ENCODE assay signal across 1 cellular context in the genomic region with DNA sequence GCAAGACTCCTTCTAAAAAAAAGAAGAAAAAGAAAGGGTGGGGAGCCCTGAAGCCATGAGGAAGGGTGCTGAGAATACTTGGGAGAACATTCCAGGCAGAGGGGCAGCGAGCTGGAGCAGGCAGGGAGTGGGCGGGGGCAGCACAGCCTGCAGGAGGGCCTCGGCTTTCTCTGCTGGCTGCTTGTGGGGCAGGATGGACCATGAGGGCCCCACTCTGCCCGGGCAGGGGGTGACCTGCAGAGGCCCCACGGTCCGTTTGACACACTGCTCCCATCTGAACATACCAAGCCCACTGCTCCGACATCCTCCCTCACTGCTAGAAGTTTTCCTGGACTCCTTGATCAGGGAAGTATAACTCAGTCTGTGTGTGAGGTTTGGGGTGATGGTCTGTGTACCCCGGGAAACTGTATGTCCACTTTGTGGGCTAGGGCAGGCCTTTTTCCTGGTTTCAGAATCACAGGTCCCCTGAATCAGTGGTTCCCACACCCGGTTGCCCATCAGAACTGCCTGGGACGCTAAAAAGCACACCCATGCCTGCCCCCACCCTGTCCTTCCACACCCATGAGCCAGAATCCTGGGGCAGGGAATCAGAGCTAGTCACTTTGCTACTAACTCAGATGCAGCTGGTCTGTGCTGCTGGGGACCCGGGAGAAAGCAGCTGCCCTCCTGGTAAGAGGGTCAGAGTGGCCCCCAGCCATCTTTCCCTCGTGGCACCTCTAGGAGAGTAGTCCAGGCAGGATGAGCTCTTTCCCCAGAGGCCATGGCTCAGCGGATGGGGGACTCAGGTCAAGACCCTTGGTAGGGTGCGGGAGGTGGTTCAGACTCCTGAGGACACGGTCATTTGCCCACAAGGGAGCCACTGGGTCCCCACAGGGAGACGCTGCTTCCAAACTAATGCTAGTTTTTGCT.
TF ChIP-seq lines count a peak whose summit lies in the region.

No MANE protein-coding gene starts in this region.

TF ChIP-seq in GM23338, 12 proteins besides CTCF, POLR2A, EP300 and RAD21 (continued from another document):
- TF ChIP-seq, protein P1, sequence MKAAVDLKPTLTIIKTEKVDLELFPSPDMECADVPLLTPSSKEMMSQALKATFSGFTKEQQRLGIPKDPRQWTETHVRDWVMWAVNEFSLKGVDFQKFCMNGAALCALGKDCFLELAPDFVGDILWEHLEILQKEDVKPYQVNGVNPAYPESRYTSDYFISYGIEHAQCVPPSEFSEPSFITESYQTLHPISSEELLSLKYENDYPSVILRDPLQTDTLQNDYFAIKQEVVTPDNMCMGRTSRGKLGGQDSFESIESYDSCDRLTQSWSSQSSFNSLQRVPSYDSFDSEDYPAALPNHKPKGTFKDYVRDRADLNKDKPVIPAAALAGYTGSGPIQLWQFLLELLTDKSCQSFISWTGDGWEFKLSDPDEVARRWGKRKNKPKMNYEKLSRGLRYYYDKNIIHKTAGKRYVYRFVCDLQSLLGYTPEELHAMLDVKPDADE (IDR thresholded peaks at IDR 0.05) = no peak
- TF ChIP-seq, protein P2, sequence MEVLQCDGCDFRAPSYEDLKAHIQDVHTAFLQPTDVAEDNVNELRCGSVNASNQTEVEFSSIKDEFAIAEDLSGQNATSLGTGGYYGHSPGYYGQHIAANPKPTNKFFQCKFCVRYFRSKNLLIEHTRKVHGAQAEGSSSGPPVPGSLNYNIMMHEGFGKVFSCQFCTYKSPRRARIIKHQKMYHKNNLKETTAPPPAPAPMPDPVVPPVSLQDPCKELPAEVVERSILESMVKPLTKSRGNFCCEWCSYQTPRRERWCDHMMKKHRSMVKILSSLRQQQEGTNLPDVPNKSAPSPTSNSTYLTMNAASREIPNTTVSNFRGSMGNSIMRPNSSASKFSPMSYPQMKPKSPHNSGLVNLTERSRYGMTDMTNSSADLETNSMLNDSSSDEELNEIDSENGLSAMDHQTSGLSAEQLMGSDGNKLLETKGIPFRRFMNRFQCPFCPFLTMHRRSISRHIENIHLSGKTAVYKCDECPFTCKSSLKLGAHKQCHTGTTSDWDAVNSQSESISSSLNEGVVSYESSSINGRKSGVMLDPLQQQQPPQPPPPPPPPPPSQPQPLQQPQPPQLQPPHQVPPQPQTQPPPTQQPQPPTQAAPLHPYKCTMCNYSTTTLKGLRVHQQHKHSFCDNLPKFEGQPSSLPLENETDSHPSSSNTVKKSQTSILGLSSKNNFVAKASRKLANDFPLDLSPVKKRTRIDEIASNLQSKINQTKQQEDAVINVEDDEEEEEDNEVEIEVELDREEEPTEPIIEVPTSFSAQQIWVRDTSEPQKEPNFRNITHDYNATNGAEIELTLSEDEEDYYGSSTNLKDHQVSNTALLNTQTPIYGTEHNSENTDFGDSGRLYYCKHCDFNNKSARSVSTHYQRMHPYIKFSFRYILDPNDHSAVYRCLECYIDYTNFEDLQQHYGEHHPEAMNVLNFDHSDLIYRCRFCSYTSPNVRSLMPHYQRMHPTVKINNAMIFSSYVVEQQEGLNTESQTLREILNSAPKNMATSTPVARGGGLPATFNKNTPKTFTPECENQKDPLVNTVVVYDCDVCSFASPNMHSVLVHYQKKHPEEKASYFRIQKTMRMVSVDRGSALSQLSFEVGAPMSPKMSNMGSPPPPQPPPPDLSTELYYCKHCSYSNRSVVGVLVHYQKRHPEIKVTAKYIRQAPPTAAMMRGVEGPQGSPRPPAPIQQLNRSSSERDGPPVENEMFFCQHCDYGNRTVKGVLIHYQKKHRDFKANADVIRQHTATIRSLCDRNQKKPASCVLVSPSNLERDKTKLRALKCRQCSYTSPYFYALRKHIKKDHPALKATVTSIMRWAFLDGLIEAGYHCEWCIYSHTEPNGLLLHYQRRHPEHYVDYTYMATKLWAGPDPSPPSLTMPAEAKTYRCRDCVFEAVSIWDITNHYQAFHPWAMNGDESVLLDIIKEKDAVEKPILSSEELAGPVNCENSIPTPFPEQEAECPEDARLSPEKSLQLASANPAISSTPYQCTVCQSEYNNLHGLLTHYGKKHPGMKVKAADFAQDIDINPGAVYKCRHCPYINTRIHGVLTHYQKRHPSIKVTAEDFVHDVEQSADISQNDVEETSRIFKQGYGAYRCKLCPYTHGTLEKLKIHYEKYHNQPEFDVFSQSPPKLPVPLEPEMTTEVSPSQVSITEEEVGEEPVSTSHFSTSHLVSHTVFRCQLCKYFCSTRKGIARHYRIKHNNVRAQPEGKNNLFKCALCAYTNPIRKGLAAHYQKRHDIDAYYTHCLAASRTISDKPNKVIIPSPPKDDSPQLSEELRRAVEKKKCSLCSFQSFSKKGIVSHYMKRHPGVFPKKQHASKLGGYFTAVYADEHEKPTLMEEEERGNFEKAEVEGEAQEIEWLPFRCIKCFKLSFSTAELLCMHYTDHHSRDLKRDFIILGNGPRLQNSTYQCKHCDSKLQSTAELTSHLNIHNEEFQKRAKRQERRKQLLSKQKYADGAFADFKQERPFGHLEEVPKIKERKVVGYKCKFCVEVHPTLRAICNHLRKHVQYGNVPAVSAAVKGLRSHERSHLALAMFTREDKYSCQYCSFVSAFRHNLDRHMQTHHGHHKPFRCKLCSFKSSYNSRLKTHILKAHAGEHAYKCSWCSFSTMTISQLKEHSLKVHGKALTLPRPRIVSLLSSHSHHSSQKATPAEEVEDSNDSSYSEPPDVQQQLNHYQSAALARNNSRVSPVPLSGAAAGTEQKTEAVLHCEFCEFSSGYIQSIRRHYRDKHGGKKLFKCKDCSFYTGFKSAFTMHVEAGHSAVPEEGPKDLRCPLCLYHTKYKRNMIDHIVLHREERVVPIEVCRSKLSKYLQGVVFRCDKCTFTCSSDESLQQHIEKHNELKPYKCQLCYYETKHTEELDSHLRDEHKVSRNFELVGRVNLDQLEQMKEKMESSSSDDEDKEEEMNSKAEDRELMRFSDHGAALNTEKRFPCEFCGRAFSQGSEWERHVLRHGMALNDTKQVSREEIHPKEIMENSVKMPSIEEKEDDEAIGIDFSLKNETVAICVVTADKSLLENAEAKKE (CRISPR knock-in tag; IDR thresholded peaks at IDR 0.05) = no peak
- TF ChIP-seq POLR2AphosphoS5 (IDR thresholded peaks at IDR 0.05; ENCODE audit: low read depth) (no peak), ZNF114 (CRISPR knock-in tag; IDR thresholded peaks at IDR 0.05) (no peak), NANOG (IDR thresholded peaks at IDR 0.05; ENCODE audit: borderline replicate concordance) (no peak), EZH2phosphoT487 (IDR thresholded peaks at IDR 0.05; ENCODE audit: unreplicated experiment) (no peak)
- TF ChIP-seq, protein P3, sequence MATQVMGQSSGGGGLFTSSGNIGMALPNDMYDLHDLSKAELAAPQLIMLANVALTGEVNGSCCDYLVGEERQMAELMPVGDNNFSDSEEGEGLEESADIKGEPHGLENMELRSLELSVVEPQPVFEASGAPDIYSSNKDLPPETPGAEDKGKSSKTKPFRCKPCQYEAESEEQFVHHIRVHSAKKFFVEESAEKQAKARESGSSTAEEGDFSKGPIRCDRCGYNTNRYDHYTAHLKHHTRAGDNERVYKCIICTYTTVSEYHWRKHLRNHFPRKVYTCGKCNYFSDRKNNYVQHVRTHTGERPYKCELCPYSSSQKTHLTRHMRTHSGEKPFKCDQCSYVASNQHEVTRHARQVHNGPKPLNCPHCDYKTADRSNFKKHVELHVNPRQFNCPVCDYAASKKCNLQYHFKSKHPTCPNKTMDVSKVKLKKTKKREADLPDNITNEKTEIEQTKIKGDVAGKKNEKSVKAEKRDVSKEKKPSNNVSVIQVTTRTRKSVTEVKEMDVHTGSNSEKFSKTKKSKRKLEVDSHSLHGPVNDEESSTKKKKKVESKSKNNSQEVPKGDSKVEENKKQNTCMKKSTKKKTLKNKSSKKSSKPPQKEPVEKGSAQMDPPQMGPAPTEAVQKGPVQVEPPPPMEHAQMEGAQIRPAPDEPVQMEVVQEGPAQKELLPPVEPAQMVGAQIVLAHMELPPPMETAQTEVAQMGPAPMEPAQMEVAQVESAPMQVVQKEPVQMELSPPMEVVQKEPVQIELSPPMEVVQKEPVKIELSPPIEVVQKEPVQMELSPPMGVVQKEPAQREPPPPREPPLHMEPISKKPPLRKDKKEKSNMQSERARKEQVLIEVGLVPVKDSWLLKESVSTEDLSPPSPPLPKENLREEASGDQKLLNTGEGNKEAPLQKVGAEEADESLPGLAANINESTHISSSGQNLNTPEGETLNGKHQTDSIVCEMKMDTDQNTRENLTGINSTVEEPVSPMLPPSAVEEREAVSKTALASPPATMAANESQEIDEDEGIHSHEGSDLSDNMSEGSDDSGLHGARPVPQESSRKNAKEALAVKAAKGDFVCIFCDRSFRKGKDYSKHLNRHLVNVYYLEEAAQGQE (IDR thresholded peaks at IDR 0.05; ENCODE audit: unreplicated experiment) = no peak
TF ChIP-seq in GM23338: peak in this region for 0.
